11 cellular contexts compared by ENCODE assay signal in genomic region chr16:89484088-89484501, GRCh38. TPM values are rescaled to one million over a fixed set of nuclear protein-coding genes. Genes with fewer than 3 reads are reported as not detected.
DNase-seq lines count a peak whose midpoint lies in the region; ATAC-seq and TF ChIP-seq lines count a peak whose summit lies in the region.
"Had no signal": no experiment of that assay in that cellular context is flagged by ENCODE, and none has a peak within 500 bp of the region (broad histone marks: within the 10 kb centered on the region; RNA-seq: fewer than 3 reads in every experiment).

No MANE protein-coding gene starts in this region.

- peaks cover 43% of the 10 kb centered on the region for H3K36me3 Mint-ChIP-seq in activated naive CD4-positive, alpha-beta T cell treated with anti-CD3 and anti-CD28 coated beads for 36 hours (ENCODE audit: low read depth)
- H3K36me3 Mint-ChIP-seq in T-helper 17 cell (ENCODE audit: low read depth) = peaks cover 2% of the 10 kb centered on the region
- H3K36me3 Mint-ChIP-seq in glutamatergic neuron (ENCODE audit: unreplicated experiment) = no peaks in the 10 kb centered on the region
- H3K36me3 Mint-ChIP-seq in type B pancreatic cell = peaks cover 13% of the 10 kb centered on the region

- H3K9me3 Mint-ChIP-seq in activated naive CD4-positive, alpha-beta T cell treated with anti-CD3 and anti-CD28 coated beads for 36 hours = no peaks in the 10 kb centered on the region
- H3K9me3 Mint-ChIP-seq in glutamatergic neuron (ENCODE audit: unreplicated experiment) (peaks cover 28% of the 10 kb centered on the region), type B pancreatic cell (no peaks in the 10 kb centered on the region)

- intact Hi-C loops in activated naive CD4-positive, alpha-beta T cell treated with anti-CD3 and anti-CD28 coated beads for 36 hours (cut with micrococcal nuclease) = loop anchor here (1.0 to 2.0 kb wide), 4 partner anchors 62 to 168 kb away; no protein-coding TSS in a partner anchor

- H3K4me3 Mint-ChIP-seq in activated naive CD4-positive, alpha-beta T cell treated with anti-CD3 and anti-CD28 coated beads for 36 hours = peak overlapping the region; percentile 57
- H3K4me3 Mint-ChIP-seq in T-helper 17 cell (peak overlapping the region; percentile 94), glutamatergic neuron (ENCODE audit: unreplicated experiment) (peak overlapping the region; percentile 80), type B pancreatic cell (no peak overlapping the region)

- ATAC-seq in T-helper 17 cell (peak; percentile 78), HG03280 (IDR thresholded peaks at IDR 0.05; ENCODE audit: unreplicated experiment) (no peak), GM19467 (IDR thresholded peaks at IDR 0.05; ENCODE audit: unreplicated experiment) (no peak)
- ATAC-seq: gastroesophageal sphincter had no signal

- no peak for DNase-seq in activated naive CD4-positive, alpha-beta T cell treated with anti-CD3 and anti-CD28 coated beads for 36 hours
- DNase-seq in activated naive CD4-positive, alpha-beta T cell treated with anti-CD3 and anti-CD28 coated beads, Interleukin-2, amount 50 U/mL, for 16 hours = no peak
- no peak for DNase-seq in T-helper 17 cell
- no peak for DNase-seq in glutamatergic neuron
- no peak for DNase-seq in type B pancreatic cell (ENCODE audit: extremely low spot score, unreplicated experiment)
- DNase-seq in NK-92 treated with Interleukin-12 subunit alpha and Interleukin-12 subunit beta, amount 100 ng/mL, for 24 hours (lab: John Stamatoyannopoulos, UW) = no peak
- DNase-seq: H9, retina had no signal

- H3K9me3 ChIP-seq in T-helper 17 cell (ENCODE audit: control insufficient read depth, low read length, poor library complexity, severe bottlenecking) = no peaks in the 10 kb centered on the region
- H3K9me3 ChIP-seq: gastroesophageal sphincter had no signal

- CTCF ChIA-PET in activated naive CD4-positive, alpha-beta T cell treated with anti-CD3 and anti-CD28 coated beads for 36 hours (lab: Charles Lee) = interaction anchor here (0.7 to 1.4 kb wide), 3 partner anchors 23 to 45 kb away, joined by 3 read pairs; partner anchors contain the start of gene SPG7

- TF ChIP-seq CTCF in glutamatergic neuron (IDR thresholded peaks at IDR 0.05; ENCODE audit: partially characterized antibody, unreplicated experiment) (no peak), type B pancreatic cell (conservative IDR thresholded peaks at IDR 0.05) (no peak)

- no peaks in the 10 kb centered on the region for H3K27me3 Mint-ChIP-seq in activated naive CD4-positive, alpha-beta T cell treated with anti-CD3 and anti-CD28 coated beads for 36 hours (ENCODE audit: low read depth)
- H3K27me3 Mint-ChIP-seq in T-helper 17 cell = no peaks in the 10 kb centered on the region
- H3K27me3 Mint-ChIP-seq in glutamatergic neuron (ENCODE audit: unreplicated experiment) = peaks cover 19% of the 10 kb centered on the region
- H3K27me3 Mint-ChIP-seq in type B pancreatic cell = no peaks in the 10 kb centered on the region

- peak overlapping the region; percentile 96 for H3K27ac Mint-ChIP-seq in activated naive CD4-positive, alpha-beta T cell treated with anti-CD3 and anti-CD28 coated beads for 36 hours
- H3K27ac Mint-ChIP-seq in T-helper 17 cell (peak overlapping the region; percentile 97), glutamatergic neuron (ENCODE audit: unreplicated experiment) (peak overlapping the region; percentile 96), type B pancreatic cell (peak overlapping the region; percentile 28)

- H3K4me1 Mint-ChIP-seq in activated naive CD4-positive, alpha-beta T cell treated with anti-CD3 and anti-CD28 coated beads for 36 hours (ENCODE audit: low read depth) = peaks cover 90% of the 10 kb centered on the region
- H3K4me1 Mint-ChIP-seq in T-helper 17 cell (peaks cover 74% of the 10 kb centered on the region), glutamatergic neuron (ENCODE audit: low read depth, unreplicated experiment) (peaks cover 69% of the 10 kb centered on the region), type B pancreatic cell (ENCODE audit: unreplicated experiment) (peaks cover 73% of the 10 kb centered on the region)

RNA-seq across cellular contexts. Expression of gene ANKRD11, which starts 6.3 kb away (rescaled TPM):
- 100 to 1,000 TPM; 174 to 177 TPM for total RNA-seq in activated naive CD4-positive, alpha-beta T cell treated with anti-CD3 and anti-CD28 coated beads for 36 hours
- total RNA-seq in T-helper 17 cell (100 to 1,000 TPM; 197 to 251 TPM), glutamatergic neuron (ENCODE audit: unreplicated experiment) (367 TPM), type B pancreatic cell (ENCODE audit: low replicate concordance) (153 and 155 TPM in 2 replicates)

RNA-seq across cellular contexts. Expression of gene SPG7, which starts 24.1 kb away (rescaled TPM):
- total RNA-seq in activated naive CD4-positive, alpha-beta T cell treated with anti-CD3 and anti-CD28 coated beads for 36 hours = 10 to 100 TPM; 62.4 to 67.7 TPM
- total RNA-seq in T-helper 17 cell = 100 to 1,000 TPM; 140 to 154 TPM
- 166 TPM for total RNA-seq in glutamatergic neuron (ENCODE audit: unreplicated experiment)
- total RNA-seq in type B pancreatic cell (ENCODE audit: low replicate concordance) = 120 and 129 TPM in 2 replicates

Comparison
In these comparisons a context has a peak if more than half of its experiments do, and no peak if none do; other contexts are left out.
1. H3K27ac Mint-ChIP-seq: peak in every context shown above with its lines; median percentile 97 in T-helper 17 cell; 96 in activated naive CD4-positive, alpha-beta T cell treated with anti-CD3 and anti-CD28 coated beads for 36 hours; 96 in glutamatergic neuron; 28 in type B pancreatic cell.